ENCODE assay signal across 2 cellular contexts in the genomic region with DNA sequence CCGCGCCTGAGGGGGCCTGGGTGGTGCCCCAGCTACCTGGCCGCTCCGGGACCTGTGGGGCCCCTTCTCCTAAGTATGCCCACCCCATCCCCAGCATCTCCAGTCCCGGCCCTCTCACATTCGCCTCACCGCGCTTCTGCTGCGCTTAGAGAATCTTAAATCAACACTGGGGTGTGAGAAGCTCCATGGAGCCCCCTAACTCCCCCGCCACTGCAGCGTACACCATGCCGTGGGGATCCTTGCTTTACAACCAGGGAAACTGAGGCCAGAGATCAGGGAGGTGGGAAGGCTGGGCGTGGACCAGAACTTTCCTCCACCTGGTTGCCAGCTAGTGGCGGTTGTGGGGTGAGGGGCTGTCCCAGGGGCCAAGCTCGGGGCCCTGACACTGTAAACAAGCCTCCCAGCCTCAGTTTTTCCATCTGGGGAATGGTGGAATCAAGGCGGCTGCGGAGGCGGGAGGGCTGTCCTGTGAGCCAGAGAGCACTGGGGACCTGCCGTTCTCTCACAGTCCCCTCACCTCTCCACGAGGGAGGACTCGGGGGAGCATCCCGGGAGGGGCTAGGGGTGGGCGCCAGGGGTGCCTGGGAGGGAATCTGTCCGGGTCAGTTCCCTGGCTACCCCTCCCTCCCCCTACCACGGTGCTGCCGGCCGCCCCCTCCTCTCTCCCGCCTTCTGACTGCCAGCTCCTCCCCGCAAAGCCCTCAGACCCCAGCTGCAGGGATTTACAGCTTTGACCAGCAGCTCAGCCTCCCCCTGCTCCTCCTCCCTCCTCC.
TF ChIP-seq lines count a peak whose summit lies in the region.

No MANE protein-coding gene starts in this region.

TF ChIP-seq in SK-N-SH, 30 proteins besides CTCF, POLR2A, EP300 and RAD21:
- TF ChIP-seq FOXJ3 (CRISPR knock-in tag; IDR thresholded peaks at IDR 0.05) (0 out of 2 replicates have a peak, but pooled peaks have one; percentile 33), TAF1 (IDR thresholded peaks at IDR 0.05; ENCODE audit: borderline replicate concordance, low read depth, low read length) (no peak), POLR2AphosphoS5 (IDR thresholded peaks at IDR 0.05; ENCODE audit: low read depth, low read length) (0 out of 2 replicates have a peak, but pooled peaks have one; percentile 5), SMC3 (IDR thresholded peaks at IDR 0.05; ENCODE audit: low read depth, low read length) (0 out of 2 replicates have a peak, but pooled peaks have one; percentile 1)

TF ChIP-seq in H1, 55 proteins besides CTCF, POLR2A, EP300 and RAD21:
- TF ChIP-seq EGR1 (IDR thresholded peaks at IDR 0.05; ENCODE audit: borderline replicate concordance, low read depth, low read length) (no peak), ASH2L (IDR thresholded peaks at IDR 0.05; ENCODE audit: low read length) (peak; percentile 48), ZNF274 (IDR thresholded peaks at IDR 0.05; ENCODE audit: borderline replicate concordance, extremely low read depth, low read length) (no peak), RXRA (IDR thresholded peaks at IDR 0.05; ENCODE audit: insufficient read depth, low read depth, low read length) (no peak), CBX5 (IDR thresholded peaks at IDR 0.05; ENCODE audit: low read depth, low read length) (no peak), SIN3A (conservative IDR thresholded peaks at IDR 0.05 in 1 of 2, IDR thresholded peaks at IDR 0.05 in 1 of 2; ENCODE audit: low read depth in 1 of 2, low read length in 2 of 2) (0 out of 4 replicates have a peak, but pooled peaks of 1 of the 2 experiments have one; percentile 22), KDM5A (IDR thresholded peaks at IDR 0.05; ENCODE audit: low read length) (no peak), TCF12 (IDR thresholded peaks at IDR 0.05; ENCODE audit: low read depth, low read length) (no peak), TBP (IDR thresholded peaks at IDR 0.05; ENCODE audit: low read depth, low read length) (no peak), MAFK (IDR thresholded peaks at IDR 0.05; ENCODE audit: low read depth, low read length) (no peak)
- TF ChIP-seq, protein P1, sequence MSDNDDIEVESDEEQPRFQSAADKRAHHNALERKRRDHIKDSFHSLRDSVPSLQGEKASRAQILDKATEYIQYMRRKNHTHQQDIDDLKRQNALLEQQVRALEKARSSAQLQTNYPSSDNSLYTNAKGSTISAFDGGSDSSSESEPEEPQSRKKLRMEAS (IDR thresholded peaks at IDR 0.05) = 0 out of 2 replicates have a peak, but pooled peaks have one; percentile 16
